Comparison of ENCODE assay signal across 1 cellular context in the genomic region with DNA sequence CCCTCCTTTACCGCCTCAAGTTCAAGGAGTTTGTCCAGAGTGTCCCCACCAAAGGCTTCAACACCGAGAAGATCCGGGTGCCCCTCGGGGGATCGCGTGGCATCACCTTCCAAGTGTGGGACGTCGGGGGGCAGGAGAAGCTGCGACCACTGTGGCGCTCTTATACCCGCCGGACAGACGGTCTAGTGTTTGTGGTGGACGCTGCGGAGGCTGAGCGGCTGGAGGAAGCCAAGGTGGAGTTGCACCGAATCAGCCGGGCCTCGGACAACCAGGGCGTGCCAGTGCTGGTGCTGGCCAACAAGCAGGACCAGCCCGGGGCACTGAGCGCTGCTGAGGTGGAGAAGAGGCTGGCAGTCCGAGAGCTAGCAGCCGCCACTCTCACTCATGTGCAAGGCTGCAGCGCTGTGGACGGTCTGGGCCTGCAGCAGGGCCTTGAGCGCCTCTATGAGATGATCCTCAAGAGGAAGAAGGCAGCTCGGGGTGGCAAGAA.
TF ChIP-seq lines count a peak whose summit lies in the region.

No MANE protein-coding gene starts in this region.

TF ChIP-seq in IMR-90, 13 proteins besides CTCF, POLR2A, EP300 and RAD21 (continued from another document):
- TF ChIP-seq, protein P1, sequence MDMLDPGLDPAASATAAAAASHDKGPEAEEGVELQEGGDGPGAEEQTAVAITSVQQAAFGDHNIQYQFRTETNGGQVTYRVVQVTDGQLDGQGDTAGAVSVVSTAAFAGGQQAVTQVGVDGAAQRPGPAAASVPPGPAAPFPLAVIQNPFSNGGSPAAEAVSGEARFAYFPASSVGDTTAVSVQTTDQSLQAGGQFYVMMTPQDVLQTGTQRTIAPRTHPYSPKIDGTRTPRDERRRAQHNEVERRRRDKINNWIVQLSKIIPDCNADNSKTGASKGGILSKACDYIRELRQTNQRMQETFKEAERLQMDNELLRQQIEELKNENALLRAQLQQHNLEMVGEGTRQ (IDR thresholded peaks at IDR 0.05; ENCODE audit: low read depth, low read length), result no peak
- no peak for TF ChIP-seq RFX5 (IDR thresholded peaks at IDR 0.05; ENCODE audit: low read depth, low read length)
- TF ChIP-seq NFE2L2 (IDR thresholded peaks at IDR 0.05; ENCODE audit: low read depth, low read length), result no peak
- TF ChIP-seq MAZ (IDR thresholded peaks at IDR 0.05; ENCODE audit: borderline replicate concordance, low read depth, low read length), result no peak
- no peak for TF ChIP-seq MXI1 (IDR thresholded peaks at IDR 0.05; ENCODE audit: borderline replicate concordance, low read depth, low read length)
- no peak for TF ChIP-seq BHLHE40 (IDR thresholded peaks at IDR 0.05; ENCODE audit: low read depth, low read length)
- no peak for TF ChIP-seq FOS (IDR thresholded peaks at IDR 0.05; ENCODE audit: low read depth, low read length)
- TF ChIP-seq CHD1 (IDR thresholded peaks at IDR 0.05; ENCODE audit: low read depth, low read length), result no peak
- no peak for TF ChIP-seq MAFK (IDR thresholded peaks at IDR 0.05; ENCODE audit: low read depth, low read length)
